Comparison of ENCODE assay signal across 15 cellular contexts in genomic region chr15:35752134-35752466, GRCh38.
"Had no signal": no experiment of that assay in that cellular context is flagged by ENCODE, and none has a peak within 500 bp of the region (broad histone marks: within the 10 kb centered on the region; RNA-seq: fewer than 3 reads in every experiment).

No MANE protein-coding gene starts in this region.

- H3K9me3 Mint-ChIP-seq: activated CD4-positive, alpha-beta memory T cell treated with anti-CD3 and anti-CD28 coated beads for 36 hours; activated naive CD4-positive, alpha-beta T cell treated with anti-CD3 and anti-CD28 coated beads, Interleukin-2, amount 10 ng/mL, durations not matched to agents 7 days and 5 days; activated T-cell treated with anti-CD3 and anti-CD28 coated beads, Interleukin-2, amount 50 U/mL, for 72 hours; naive thymus-derived CD4-positive, alpha-beta T cell; neural crest cell; T-helper 1 cell treated with Interleukin-12 subunit alpha and Interleukin-12 subunit beta and Interleukin-4 antibody, amounts not matched to agents 30 μg/mL and 1 μg/mL, for 36 hours had no signal

- DNase-seq: effector CD8-positive, alpha-beta T cell; stimulated activated naive CD4-positive, alpha-beta T cell treated with Interleukin-2 at 50 U/mL for 16 hours; upper lobe of right lung had no signal

- H3K36me3 Mint-ChIP-seq: activated CD4-positive, alpha-beta memory T cell treated with anti-CD3 and anti-CD28 coated beads for 36 hours; activated naive CD4-positive, alpha-beta T cell treated with anti-CD3 and anti-CD28 coated beads, Interleukin-2, amount 10 ng/mL, durations not matched to agents 7 days and 5 days; naive thymus-derived CD4-positive, alpha-beta T cell had no signal

- H3K4me3 ChIP-seq: body of pancreas, cardiac muscle cell, left lung, lung, upper lobe of right lung had no signal

- ATAC-seq: activated T-cell treated with anti-CD3 and anti-CD28 coated beads, Interleukin-2, amount 50 U/mL, for 72 hours; naive thymus-derived CD4-positive, alpha-beta T cell had no signal

- H3K36me3 ChIP-seq: cardiac muscle cell, left lung, upper lobe of right lung had no signal

- H3K9me3 ChIP-seq: body of pancreas, left lung, upper lobe of right lung had no signal

- H3K27ac Mint-ChIP-seq: activated CD4-positive, alpha-beta memory T cell treated with anti-CD3 and anti-CD28 coated beads for 36 hours; activated naive CD4-positive, alpha-beta T cell treated with anti-CD3 and anti-CD28 coated beads, Interleukin-2, amount 10 ng/mL, durations not matched to agents 7 days and 5 days; activated T-cell treated with anti-CD3 and anti-CD28 coated beads, Interleukin-2, amount 50 U/mL, for 72 hours; naive thymus-derived CD4-positive, alpha-beta T cell; progenitor cell of endocrine pancreas; T-helper 1 cell treated with Interleukin-12 subunit alpha and Interleukin-12 subunit beta and Interleukin-4 antibody, amounts not matched to agents 30 μg/mL and 1 μg/mL, for 36 hours had no signal

- H3K27ac ChIP-seq: body of pancreas, cardiac muscle cell, foreskin keratinocyte, left lung, upper lobe of right lung had no signal

- H3K4me1 ChIP-seq: foreskin keratinocyte, left lung, upper lobe of right lung had no signal

- H3K4me1 Mint-ChIP-seq: activated naive CD4-positive, alpha-beta T cell treated with anti-CD3 and anti-CD28 coated beads, Interleukin-2, amount 10 ng/mL, durations not matched to agents 7 days and 5 days; naive thymus-derived CD4-positive, alpha-beta T cell had no signal

- H3K4me3 Mint-ChIP-seq: activated CD4-positive, alpha-beta memory T cell treated with anti-CD3 and anti-CD28 coated beads for 36 hours; activated naive CD4-positive, alpha-beta T cell treated with anti-CD3 and anti-CD28 coated beads, Interleukin-2, amount 10 ng/mL, durations not matched to agents 7 days and 5 days; activated T-cell treated with anti-CD3 and anti-CD28 coated beads, Interleukin-2, amount 50 U/mL, for 72 hours; neural crest cell; T-helper 1 cell treated with Interleukin-12 subunit alpha and Interleukin-12 subunit beta and Interleukin-4 antibody, amounts not matched to agents 30 μg/mL and 1 μg/mL, for 36 hours had no signal

- H3K27me3 Mint-ChIP-seq: activated naive CD4-positive, alpha-beta T cell treated with anti-CD3 and anti-CD28 coated beads, Interleukin-2, amount 10 ng/mL, durations not matched to agents 7 days and 5 days; progenitor cell of endocrine pancreas had no signal

- H3K27me3 ChIP-seq: body of pancreas, cardiac muscle cell, foreskin keratinocyte, left lung, upper lobe of right lung had no signal
